In the genomic region with DNA sequence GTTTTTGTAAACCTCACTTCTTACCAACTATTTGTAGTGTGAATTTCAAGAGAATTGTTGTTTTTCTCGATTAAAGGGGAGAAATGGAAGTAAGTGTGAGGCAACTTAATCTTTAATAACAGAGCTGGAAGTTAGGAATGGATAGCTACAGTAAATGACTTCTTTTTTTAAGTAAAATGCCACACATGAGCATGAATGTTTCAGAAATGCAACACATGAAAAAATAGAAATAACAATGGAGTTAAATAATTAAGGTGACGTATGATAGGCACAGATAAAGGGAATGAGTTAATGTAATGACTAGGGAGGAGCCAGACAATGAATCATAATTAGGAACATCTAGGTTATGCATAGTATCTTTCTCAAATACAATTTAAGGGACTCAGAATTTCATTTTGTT, we compare ENCODE assay signal across 12 cellular contexts. TPM values are rescaled to one million over a fixed set of nuclear protein-coding genes. Genes with fewer than 3 reads are reported as not detected.
DNase-seq lines count a peak whose midpoint lies in the region; ATAC-seq and TF ChIP-seq lines count a peak whose summit lies in the region.
"Had no signal": no experiment of that assay in that cellular context is flagged by ENCODE, and none has a peak within 500 bp of the region (broad histone marks: within the 10 kb centered on the region; RNA-seq: fewer than 3 reads in every experiment).

No MANE protein-coding gene starts in this region.

- peak overlapping the region; percentile 78 for H3K4me3 Mint-ChIP-seq in activated naive CD8-positive, alpha-beta T cell treated with anti-CD3 and anti-CD28 coated beads, Interleukin-2, amount 10 ng/mL, durations not matched to agents 7 days and 5 days

- H3K4me1 Mint-ChIP-seq in activated naive CD8-positive, alpha-beta T cell treated with anti-CD3 and anti-CD28 coated beads, Interleukin-2, amount 10 ng/mL, durations not matched to agents 7 days and 5 days = peaks cover 29% of the 10 kb centered on the region

- POLR2A ChIA-PET in HEK293 (lab: Yijun Ruan, JAX) = no interaction called here
- POLR2A ChIA-PET in activated naive CD8-positive, alpha-beta T cell treated with anti-CD3 and anti-CD28 coated beads, Interleukin-2, amount 10 ng/mL, durations not matched to agents 7 days and 5 days (lab: Charles Lee) = no interaction called here

- H3K4me3 ChIP-seq in AG10803 (ENCODE audit: low read length) (no peak overlapping the region), HEK293 (ENCODE audit: low read depth, low read length) (peak overlapping the region; percentile 11), coronary artery (no peak overlapping the region)

- no peaks in the 10 kb centered on the region for H3K27me3 Mint-ChIP-seq in activated naive CD8-positive, alpha-beta T cell treated with anti-CD3 and anti-CD28 coated beads, Interleukin-2, amount 10 ng/mL, durations not matched to agents 7 days and 5 days

- peak overlapping the region; percentile 82 for H3K27ac Mint-ChIP-seq in activated naive CD8-positive, alpha-beta T cell treated with anti-CD3 and anti-CD28 coated beads, Interleukin-2, amount 10 ng/mL, durations not matched to agents 7 days and 5 days

- H3K36me3 Mint-ChIP-seq in activated naive CD8-positive, alpha-beta T cell treated with anti-CD3 and anti-CD28 coated beads, Interleukin-2, amount 10 ng/mL, durations not matched to agents 7 days and 5 days = peaks cover 10% of the 10 kb centered on the region

- no peak for ATAC-seq in activated naive CD8-positive, alpha-beta T cell treated with anti-CD3 and anti-CD28 coated beads, Interleukin-2, amount 10 ng/mL, durations not matched to agents 7 days and 5 days (ENCODE audit: low read depth)
- no peak for ATAC-seq in HG02623 (IDR thresholded peaks at IDR 0.05; ENCODE audit: unreplicated experiment)

- no peak for TF ChIP-seq CTCF in AG10803 (conservative IDR thresholded peaks at IDR 0.05; ENCODE audit: low read length)
- no peak for TF ChIP-seq CTCF in HEK293 (tag by site-specific recombination; IDR thresholded peaks at IDR 0.05)
- no peak for TF ChIP-seq CTCF in coronary artery (IDR thresholded peaks at IDR 0.05)

- H3K36me3 ChIP-seq in HEK293 (ENCODE audit: control insufficient read depth in 2 of 2, insufficient read depth in 1 of 2, low read length in 2 of 2) = no peaks in the 10 kb centered on the region

- DNase-seq in AG10803 (ENCODE audit: low read depth) (peak; percentile 3), lung microvascular endothelial cell (ENCODE audit: low read depth in 2 of 2) (peak; percentile 46 to 61), GF-D8 (lab: John Stamatoyannopoulos, UW) (no peak), amygdala (lab: John Stamatoyannopoulos, UW) (no peak), coronary artery (ENCODE audit: low spot score) (no peak)
- DNase-seq in activated naive CD8-positive, alpha-beta T cell treated with anti-CD3 and anti-CD28 coated beads, Interleukin-2, amount 10 ng/mL, durations not matched to agents 7 days and 5 days = no peak
- DNase-seq: activated CD4-positive, alpha-beta T cell treated with anti-CD3 and anti-CD28 coated beads, Interleukin-2, amount 50 U/mL, for 4 hours; head of caudate nucleus; NCI-H2081 treated with DMSO at 0.1 percent for 48 hours; stimulated activated CD4-positive, alpha-beta T cell treated with anti-CD3 and anti-CD28 coated beads, Interleukin-2, amount 100 ng/mL, for 48 hours had no signal

- CTCF ChIA-PET in HEK293 (lab: Yijun Ruan, JAX) = no interaction called here

- no peak overlapping the region for H3K27ac ChIP-seq in HEK293 (ENCODE audit: extremely low read depth, low read depth, low read length)
- H3K27ac ChIP-seq in coronary artery = no peak overlapping the region

- peaks cover 21% of the 10 kb centered on the region for H3K4me1 ChIP-seq in HEK293 (ENCODE audit: control insufficient read depth, insufficient read depth, low read length)

- H3K9me3 Mint-ChIP-seq in activated naive CD8-positive, alpha-beta T cell treated with anti-CD3 and anti-CD28 coated beads, Interleukin-2, amount 10 ng/mL, durations not matched to agents 7 days and 5 days = peaks cover 1% of the 10 kb centered on the region

- no peaks in the 10 kb centered on the region for H3K9me3 ChIP-seq in HEK293 (ENCODE audit: control insufficient read depth, insufficient read depth, low read depth, low read length)

TF ChIP-seq in HEK293, 187 proteins besides CTCF, POLR2A, EP300 and RAD21 (continues in another document):
- TF ChIP-seq ZNF768 (tag by site-specific recombination; IDR thresholded peaks at IDR 0.05) (no peak), ZNF2 (tag by site-specific recombination; IDR thresholded peaks at IDR 0.05) (no peak), KLF7 (tag by site-specific recombination; IDR thresholded peaks at IDR 0.05; ENCODE audit: borderline replicate concordance) (no peak), IKZF3 (tag by site-specific recombination; IDR thresholded peaks at IDR 0.05) (peak; percentile 67), AEBP2 (tag by site-specific recombination; IDR thresholded peaks at IDR 0.05; ENCODE audit: borderline replicate concordance) (no peak), ZNF37A (tag by site-specific recombination; IDR thresholded peaks at IDR 0.05) (no peak), PRDM1 (tag by site-specific recombination; IDR thresholded peaks at IDR 0.05) (no peak), ZBTB7A (tag by site-specific recombination; IDR thresholded peaks at IDR 0.05; ENCODE audit: low read depth) (no peak), ZNF560 (tag by site-specific recombination; IDR thresholded peaks at IDR 0.05; ENCODE audit: borderline replicate concordance) (no peak), ZNF362 (tag by site-specific recombination; IDR thresholded peaks at IDR 0.05) (peak; percentile 84; the same call in 1 of the 2 replicates), ZNF558 (tag by site-specific recombination; IDR thresholded peaks at IDR 0.05) (no peak), ZNF677 (tag by site-specific recombination; IDR thresholded peaks at IDR 0.05) (no peak), ZNF174 (tag by site-specific recombination; IDR thresholded peaks at IDR 0.05) (no peak), ZNF561 (tag by site-specific recombination; IDR thresholded peaks at IDR 0.05; ENCODE audit: borderline replicate concordance) (no peak), ZNF133 (tag by site-specific recombination; IDR thresholded peaks at IDR 0.05) (no peak), KLF8 (tag by site-specific recombination; IDR thresholded peaks at IDR 0.05) (no peak), ZNF19 (tag by site-specific recombination; IDR thresholded peaks at IDR 0.05; ENCODE audit: low read depth) (no peak), ZNF501 (tag by site-specific recombination; IDR thresholded peaks at IDR 0.05) (no peak), ZNF23 (tag by site-specific recombination; IDR thresholded peaks at IDR 0.05; ENCODE audit: borderline replicate concordance) (no peak), ZNF623 (tag by site-specific recombination; IDR thresholded peaks at IDR 0.05) (no peak), GLI2 (tag by site-specific recombination; IDR thresholded peaks at IDR 0.05; ENCODE audit: borderline replicate concordance, low read depth) (no peak), ZEB2 (tag by site-specific recombination; IDR thresholded peaks at IDR 0.05) (0 out of 2 replicates have a peak, but pooled peaks have one; percentile 46), ZNF350 (tag by site-specific recombination; IDR thresholded peaks at IDR 0.05) (no peak)
- TF ChIP-seq, protein P1, sequence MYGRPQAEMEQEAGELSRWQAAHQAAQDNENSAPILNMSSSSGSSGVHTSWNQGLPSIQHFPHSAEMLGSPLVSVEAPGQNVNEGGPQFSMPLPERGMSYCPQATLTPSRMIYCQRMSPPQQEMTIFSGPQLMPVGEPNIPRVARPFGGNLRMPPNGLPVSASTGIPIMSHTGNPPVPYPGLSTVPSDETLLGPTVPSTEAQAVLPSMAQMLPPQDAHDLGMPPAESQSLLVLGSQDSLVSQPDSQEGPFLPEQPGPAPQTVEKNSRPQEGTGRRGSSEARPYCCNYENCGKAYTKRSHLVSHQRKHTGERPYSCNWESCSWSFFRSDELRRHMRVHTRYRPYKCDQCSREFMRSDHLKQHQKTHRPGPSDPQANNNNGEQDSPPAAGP (tag by site-specific recombination; IDR thresholded peaks at IDR 0.05) = no peak
- TF ChIP-seq, protein P2, sequence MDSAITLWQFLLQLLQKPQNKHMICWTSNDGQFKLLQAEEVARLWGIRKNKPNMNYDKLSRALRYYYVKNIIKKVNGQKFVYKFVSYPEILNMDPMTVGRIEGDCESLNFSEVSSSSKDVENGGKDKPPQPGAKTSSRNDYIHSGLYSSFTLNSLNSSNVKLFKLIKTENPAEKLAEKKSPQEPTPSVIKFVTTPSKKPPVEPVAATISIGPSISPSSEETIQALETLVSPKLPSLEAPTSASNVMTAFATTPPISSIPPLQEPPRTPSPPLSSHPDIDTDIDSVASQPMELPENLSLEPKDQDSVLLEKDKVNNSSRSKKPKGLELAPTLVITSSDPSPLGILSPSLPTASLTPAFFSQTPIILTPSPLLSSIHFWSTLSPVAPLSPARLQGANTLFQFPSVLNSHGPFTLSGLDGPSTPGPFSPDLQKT (IDR thresholded peaks at IDR 0.05; ENCODE audit: borderline replicate concordance, low read depth, low read length) = no peak

RNA-seq across cellular contexts. Expression of gene REL, which starts 3.4 kb away (rescaled TPM):
- total RNA-seq in activated naive CD8-positive, alpha-beta T cell treated with anti-CD3 and anti-CD28 coated beads, Interleukin-2, amount 10 ng/mL, durations not matched to agents 7 days and 5 days = 10 to 100 TPM; 27.9 to 28.8 TPM
- total RNA-seq in lung microvascular endothelial cell = 6.3 and 22.8 TPM in 2 replicates

Comparison
In these comparisons a context has a peak if more than half of its experiments do, and no peak if none do; other contexts are left out.
1. DNase-seq: peak in AG10803 (single experiment) and lung microvascular endothelial cell (2 of 2); none in activated naive CD8-positive, alpha-beta T cell treated with anti-CD3 and anti-CD28 coated beads, Interleukin-2, amount 10 ng/mL, durations not matched to agents 7 days and 5 days (single experiment), GF-D8 (single experiment), amygdala (0 of 56) and coronary artery (single experiment).